Comparison of ENCODE assay signal across 21 cellular contexts in genomic region chr11:34315006-34315793, GRCh38.
"Had no signal": no experiment of that assay in that cellular context is flagged by ENCODE, and none has a peak within 500 bp of the region (broad histone marks: within the 10 kb centered on the region; RNA-seq: fewer than 3 reads in every experiment).

No MANE protein-coding gene starts in this region.

- H3K36me3 ChIP-seq: neutrophil, pancreas, spleen, thyroid gland had no signal

- H3K27me3 ChIP-seq: dorsolateral prefrontal cortex, neutrophil, pancreas, spleen, thyroid gland had no signal

- H3K9me3 Mint-ChIP-seq: activated CD4-positive, alpha-beta memory T cell treated with anti-CD3 and anti-CD28 coated beads, Interleukin-2, amount 10 ng/mL, durations not matched to agents 7 days and 5 days; immature natural killer cell; naive B cell; stimulated activated naive B cell treated with anti-CD40 and anti-IgM and Interleukin-4, amounts not matched to agents 10 μg/mL and 1 μg/mL and 100 μg/mL, for 72 hours; T-cell had no signal

- DNase-seq: activated CD4-positive, alpha-beta memory T cell treated with anti-CD3 and anti-CD28 coated beads, Interleukin-2, amount 10 ng/mL, durations not matched to agents 7 days and 5 days; activated CD4-positive, alpha-beta T cell treated with anti-CD3 and anti-CD28 coated beads for 48 hours; activated CD4-positive, CD25-positive, alpha-beta regulatory T cell; activated CD8-positive, alpha-beta memory T cell treated with anti-CD3 and anti-CD28 coated beads, Interleukin-2, amount 10 ng/mL, durations not matched to agents 7 days and 5 days; amniotic stem cell; dorsolateral prefrontal cortex; head of caudate nucleus; immature natural killer cell; kidney glomerular epithelial cell; mesenchymal stem cell; mucosa of descending colon; naive B cell; pancreas; spleen; stimulated activated CD4-positive, alpha-beta T cell treated with anti-CD3 and anti-CD28 coated beads, Interleukin-4, amount 100 ng/mL, for 4 hours; stimulated activated naive B cell treated with anti-CD40 and anti-IgM and Interleukin-4, amounts not matched to agents 10 μg/mL and 1 μg/mL and 100 μg/mL, for 72 hours; T-cell; thyroid gland had no signal

- H3K27me3 Mint-ChIP-seq: activated CD4-positive, alpha-beta memory T cell treated with anti-CD3 and anti-CD28 coated beads, Interleukin-2, amount 10 ng/mL, durations not matched to agents 7 days and 5 days had no signal

- H3K9me3 ChIP-seq: mucosa of descending colon, neutrophil, pancreas, spleen, thyroid gland had no signal

- H3K27ac ChIP-seq: neutrophil, pancreas, spleen, thyroid gland had no signal

- ATAC-seq: activated CD8-positive, alpha-beta memory T cell treated with anti-CD3 and anti-CD28 coated beads, Interleukin-2, amount 10 ng/mL, durations not matched to agents 7 days and 5 days; mucosa of descending colon; pancreas; stimulated activated naive B cell treated with anti-CD40 and anti-IgM and Interleukin-4, amounts not matched to agents 10 μg/mL and 1 μg/mL and 100 μg/mL, for 72 hours; T-cell had no signal

- H3K4me3 ChIP-seq: mucosa of descending colon, pancreas, spleen, thyroid gland had no signal

- H3K4me3 Mint-ChIP-seq: activated CD4-positive, alpha-beta memory T cell treated with anti-CD3 and anti-CD28 coated beads, Interleukin-2, amount 10 ng/mL, durations not matched to agents 7 days and 5 days; activated CD8-positive, alpha-beta memory T cell treated with anti-CD3 and anti-CD28 coated beads, Interleukin-2, amount 10 ng/mL, durations not matched to agents 7 days and 5 days; activated naive CD8-positive, alpha-beta T cell; immature natural killer cell; naive B cell; stimulated activated naive B cell treated with anti-CD40 and anti-IgM and Interleukin-4, amounts not matched to agents 10 μg/mL and 1 μg/mL and 100 μg/mL, for 72 hours; T-cell had no signal

- FAIRE-seq: frontal cortex, pancreas had no signal

- H3K4me1 ChIP-seq: pancreas had no signal

- H3K27ac Mint-ChIP-seq: activated CD4-positive, alpha-beta memory T cell treated with anti-CD3 and anti-CD28 coated beads, Interleukin-2, amount 10 ng/mL, durations not matched to agents 7 days and 5 days; activated CD8-positive, alpha-beta memory T cell treated with anti-CD3 and anti-CD28 coated beads, Interleukin-2, amount 10 ng/mL, durations not matched to agents 7 days and 5 days; activated naive CD8-positive, alpha-beta T cell; immature natural killer cell; stimulated activated naive B cell treated with anti-CD40 and anti-IgM and Interleukin-4, amounts not matched to agents 10 μg/mL and 1 μg/mL and 100 μg/mL, for 72 hours; T-cell had no signal

- H3K36me3 Mint-ChIP-seq: activated CD8-positive, alpha-beta memory T cell treated with anti-CD3 and anti-CD28 coated beads, Interleukin-2, amount 10 ng/mL, durations not matched to agents 7 days and 5 days; activated naive CD8-positive, alpha-beta T cell; immature natural killer cell; naive B cell; T-cell had no signal

- H3K4me1 Mint-ChIP-seq: immature natural killer cell, naive B cell had no signal
